ENCODE assay signal across 21 cellular contexts in the genomic region with DNA sequence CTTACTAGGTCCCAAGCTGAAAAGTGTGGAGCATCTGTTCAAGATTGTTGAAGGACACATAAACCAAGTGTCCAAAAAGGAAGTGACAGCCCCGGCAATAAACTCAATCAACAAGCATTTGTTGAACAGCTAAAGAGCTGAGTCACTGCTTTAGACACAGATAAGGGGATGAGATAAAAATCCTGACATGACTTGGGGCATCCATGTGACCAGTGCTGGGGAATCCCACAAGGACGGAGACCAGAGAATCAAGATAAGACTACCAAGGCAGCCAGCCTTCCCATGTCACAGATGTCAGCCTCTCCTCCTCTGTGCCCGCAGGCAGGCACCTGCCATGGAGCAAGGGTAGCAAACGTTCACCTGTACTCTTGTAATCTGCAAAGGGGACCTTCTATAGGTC.
DNase-seq lines count a peak whose midpoint lies in the region; ATAC-seq, FAIRE-seq and TF ChIP-seq lines count a peak whose summit lies in the region.
"Had no signal": no experiment of that assay in that cellular context is flagged by ENCODE, and none has a peak within 500 bp of the region (broad histone marks: within the 10 kb centered on the region; RNA-seq: fewer than 3 reads in every experiment).

No MANE protein-coding gene starts in this region.

- POLR2A ChIA-PET in activated CD4-positive, alpha-beta memory T cell treated with anti-CD3 and anti-CD28 coated beads for 36 hours (lab: Charles Lee) = no interaction called here

- H3K27me3 ChIP-seq in foreskin keratinocyte (no peaks in the 10 kb centered on the region), trophoblast cell (ENCODE audit: insufficient read depth, low read length) (no peaks in the 10 kb centered on the region), upper lobe of left lung (no peaks in the 10 kb centered on the region)
- H3K27me3 ChIP-seq: BE2C, MG63 had no signal

- no peaks in the 10 kb centered on the region for H3K36me3 Mint-ChIP-seq in activated CD4-positive, alpha-beta memory T cell treated with anti-CD3 and anti-CD28 coated beads for 36 hours
- H3K36me3 Mint-ChIP-seq: CD8-positive, alpha-beta memory T cell had no signal

- H3K27ac ChIP-seq in foreskin keratinocyte = no peak overlapping the region
- no peak overlapping the region for H3K27ac ChIP-seq in trophoblast cell (ENCODE audit: low read depth, low read length)
- H3K27ac ChIP-seq in upper lobe of left lung = no peak overlapping the region
- H3K27ac ChIP-seq: HL-60, KMS-11 had no signal

- no peak overlapping the region for H3K9ac ChIP-seq in trophoblast cell (ENCODE audit: low read length)
- H3K9ac ChIP-seq: KMS-11 had no signal

- H3K4me2 ChIP-seq in trophoblast cell (ENCODE audit: low read length) = no peak overlapping the region
- H3K4me2 ChIP-seq: KMS-11 had no signal

- peak; percentile 54 for FAIRE-seq in RCC 7860 (lab: Jason Lieb, UNC)
- FAIRE-seq: GM12892 had no signal

- no peak for TF ChIP-seq EP300 in upper lobe of left lung (IDR thresholded peaks at IDR 0.05)

- H3K4me1 ChIP-seq in foreskin keratinocyte (peaks cover 10% of the 10 kb centered on the region), trophoblast cell (ENCODE audit: control insufficient read depth in 1 of 2, insufficient read depth in 2 of 2, low read length in 2 of 2) (peaks cover 0 to 3% of the 10 kb centered on the region in 2 experiments), upper lobe of left lung (no peaks in the 10 kb centered on the region)
- H3K4me1 ChIP-seq: BE2C had no signal

- H2BK5ac ChIP-seq in trophoblast cell (ENCODE audit: low read depth, low read length, poor library complexity) = no peak overlapping the region

- no peak overlapping the region for H3K14ac ChIP-seq in trophoblast cell (ENCODE audit: low read length)

- H3K4me3 ChIP-seq in trophoblast cell (ENCODE audit: low read depth, low read length) (no peak overlapping the region), upper lobe of left lung (no peak overlapping the region)
- H3K4me3 ChIP-seq: MG63 had no signal

- CTCF ChIA-PET in activated CD4-positive, alpha-beta memory T cell treated with anti-CD3 and anti-CD28 coated beads for 36 hours (lab: Charles Lee) = no interaction called here

- H3K79me1 ChIP-seq in trophoblast cell (ENCODE audit: low read length) = no peaks in the 10 kb centered on the region

- H3K27me3 Mint-ChIP-seq in activated CD4-positive, alpha-beta memory T cell treated with anti-CD3 and anti-CD28 coated beads for 36 hours = no peaks in the 10 kb centered on the region

- H3K4ac ChIP-seq in trophoblast cell (ENCODE audit: low read depth, low read length) = no peak overlapping the region

- peaks cover 3% of the 10 kb centered on the region for H3K9me3 ChIP-seq in trophoblast cell (ENCODE audit: insufficient read depth, low read depth, low read length)
- no peaks in the 10 kb centered on the region for H3K9me3 ChIP-seq in upper lobe of left lung
- H3K9me3 ChIP-seq: BE2C had no signal

- no peak overlapping the region for H2BK12ac ChIP-seq in trophoblast cell (ENCODE audit: low read length)

- H4K12ac ChIP-seq in trophoblast cell (ENCODE audit: low read depth, low read length) = no peak overlapping the region

- no peak overlapping the region for H4K8ac ChIP-seq in trophoblast cell (ENCODE audit: low read depth, low read length)

- no peaks in the 10 kb centered on the region for H3K4me1 Mint-ChIP-seq in activated CD4-positive, alpha-beta memory T cell treated with anti-CD3 and anti-CD28 coated beads for 36 hours (ENCODE audit: low read depth)
- H3K4me1 Mint-ChIP-seq: CD8-positive, alpha-beta memory T cell had no signal

- H4K91ac ChIP-seq in trophoblast cell (ENCODE audit: low read depth, low read length) = no peak overlapping the region

- no peak for TF ChIP-seq CTCF in foreskin keratinocyte (conservative IDR thresholded peaks at IDR 0.05)
- TF ChIP-seq CTCF in upper lobe of left lung (IDR thresholded peaks at IDR 0.05) = no peak

- no peak overlapping the region for H3K23ac ChIP-seq in trophoblast cell (ENCODE audit: low read length)

- no peaks in the 10 kb centered on the region for H3K79me2 ChIP-seq in trophoblast cell (ENCODE audit: control insufficient read depth, insufficient read depth, low read length, poor library complexity)

- TF ChIP-seq POLR2A in upper lobe of left lung (IDR thresholded peaks at IDR 0.05) = no peak

- H2AFZ ChIP-seq in trophoblast cell (ENCODE audit: insufficient read depth, low read length, poor library complexity) = no peak overlapping the region

- no peaks in the 10 kb centered on the region for H3K36me3 ChIP-seq in trophoblast cell (ENCODE audit: control insufficient read depth in 1 of 2, insufficient read depth in 2 of 2, low read length in 2 of 2)
- H3K36me3 ChIP-seq in upper lobe of left lung = no peaks in the 10 kb centered on the region
- H3K36me3 ChIP-seq: BE2C, MG63 had no signal

- H2BK120ac ChIP-seq in trophoblast cell (ENCODE audit: insufficient read depth, low read length, poor library complexity) = no peak overlapping the region

- ATAC-seq in foreskin keratinocyte (peak; percentile 29), upper lobe of left lung (ENCODE audit: low FRiP score in 2 of 2) (no peak)
- ATAC-seq: HCT116, Panc1 had no signal

- no peak overlapping the region for H3K4me3 Mint-ChIP-seq in activated CD4-positive, alpha-beta memory T cell treated with anti-CD3 and anti-CD28 coated beads for 36 hours
- H3K4me3 Mint-ChIP-seq: CD8-positive, alpha-beta memory T cell had no signal

- H2AK5ac ChIP-seq in trophoblast cell (ENCODE audit: low read length) = no peak overlapping the region

- DNase-seq in ELF-1 (ENCODE audit: low read depth, low spot score) (peak; percentile 41), RCC 7860 (ENCODE audit: low spot score) (peak; percentile 86), foreskin keratinocyte (peak in 1 of 2 donors; percentile 9), trophoblast cell (peak; percentile 95 to 97), upper lobe of left lung (no peak), DMS153 treated with DMSO at 0.1 percent for 48 hours (lab: John Stamatoyannopoulos, UW; ENCODE audit: unreplicated experiment) (no peak)
- DNase-seq in activated CD4-positive, alpha-beta memory T cell treated with anti-CD3 and anti-CD28 coated beads for 36 hours = no peak
- DNase-seq: BE2C; CD8-positive, alpha-beta memory T cell; MG63; NCI-H1105; NCI-H187; NCI-H2171; NCI-H446 treated with DMSO at 0.1 percent for 48 hours; NCI-H748 treated with DMSO at 0.1 percent for 48 hours; SHP77 treated with DMSO at 0.1 percent for 48 hours had no signal

- WGBS in trophoblast cell (ENCODE audit: extremely low coverage, insufficient coverage, insufficient read length) = no CpG with 5 or more reads among the region's 4 CpGs
- 52 to 59% methylated on average over 4 of the region's 4 CpGs for WGBS in upper lobe of left lung, 2 donors

- no peaks in the 10 kb centered on the region for H3K9me3 Mint-ChIP-seq in activated CD4-positive, alpha-beta memory T cell treated with anti-CD3 and anti-CD28 coated beads for 36 hours

- no peak overlapping the region for H3K18ac ChIP-seq in trophoblast cell (ENCODE audit: low read length)

- intact Hi-C loops in activated CD4-positive, alpha-beta memory T cell treated with anti-CD3 and anti-CD28 coated beads for 36 hours (cut with micrococcal nuclease) = no loop called here

- H3K27ac Mint-ChIP-seq in activated CD4-positive, alpha-beta memory T cell treated with anti-CD3 and anti-CD28 coated beads for 36 hours = no peak overlapping the region
- H3K27ac Mint-ChIP-seq: CD8-positive, alpha-beta memory T cell had no signal

Comparison
In these comparisons a context has a peak if more than half of its experiments do, and no peak if none do; other contexts are left out.
1. DNase-seq: peak in ELF-1 (single experiment), RCC 7860 (single experiment) and trophoblast cell (2 of 2); none in upper lobe of left lung (0 of 2), activated CD4-positive, alpha-beta memory T cell treated with anti-CD3 and anti-CD28 coated beads for 36 hours (single experiment) and DMS153 treated with DMSO at 0.1 percent for 48 hours (single experiment).